27 cellular contexts compared by ENCODE assay signal in genomic region chr5:127227881-127228280, GRCh38.
"Had no signal": no experiment of that assay in that cellular context is flagged by ENCODE, and none has a peak within 500 bp of the region (broad histone marks: within the 10 kb centered on the region; RNA-seq: fewer than 3 reads in every experiment).

No MANE protein-coding gene starts in this region.

- H3K27me3 ChIP-seq: adrenal gland, esophagus muscularis mucosa, right atrium auricular region, vagina had no signal

- H3K79me2 ChIP-seq: parathyroid adenoma had no signal

- H3K4me3 ChIP-seq: esophagus muscularis mucosa, psoas muscle, right atrium auricular region, smooth muscle cell, vagina had no signal

- H3K27ac ChIP-seq: adrenal gland, esophagus muscularis mucosa, parathyroid adenoma, psoas muscle, right atrium auricular region, vagina, VCaP had no signal

- H3K9ac ChIP-seq: parathyroid adenoma had no signal

- ATAC-seq: left colon; naive thymus-derived CD4-positive, alpha-beta T cell; psoas muscle; stimulated activated memory B cell treated with anti-CD40 and anti-IgM and Interleukin-4, amounts not matched to agents 10 μg/mL and 1 μg/mL and 100 μg/mL, for 72 hours; stimulated activated naive CD8-positive, alpha-beta T cell treated with anti-CD3 and anti-CD28 coated beads, Interleukin-15, amount 100 ng/mL, for 72 hours had no signal

- H3K36me3 ChIP-seq: adrenal gland, esophagus muscularis mucosa, right atrium auricular region, vagina had no signal

- DNase-seq: activated CD4-positive, alpha-beta T cell treated with anti-CD3 and anti-CD28 coated beads for 4 hours; activated CD4-positive, alpha-beta T cell treated with anti-CD3 and anti-CD28 coated beads, Interleukin-2, amount 50 U/mL, for 48 hours; activated CD8-positive, alpha-beta memory T cell treated with anti-CD3 and anti-CD28 coated beads for 24 hours; activated effector memory CD4-positive, alpha-beta T cell treated with Interleukin-2 at 50 U/mL for 16 hours; activated naive CD4-positive, alpha-beta T cell treated with anti-CD3 and anti-CD28 coated beads for 36 hours; activated naive CD8-positive, alpha-beta T cell treated with anti-CD3 and anti-CD28 coated beads for 36 hours; adrenal gland; aorta; head of caudate nucleus; hippocampal formation; kidney; left colon; mammary epithelial cell; naive thymus-derived CD4-positive, alpha-beta T cell; psoas muscle; stimulated activated CD4-positive, alpha-beta T cell treated with anti-CD3 and anti-CD28 coated beads, Interleukin-1b, Interleukin-23, amount 100 ng/mL, for 48 hours; stimulated activated CD4-positive, alpha-beta T cell treated with anti-CD3 and anti-CD28 coated beads, Interleukin-4, amount 100 ng/mL, for 4 hours; stimulated activated CD8-positive, alpha-beta memory T cell treated with anti-CD3 and anti-CD28 coated beads, Interleukin-4, amount 100 ng/mL, for 48 hours; stimulated activated naive CD8-positive, alpha-beta T cell treated with anti-CD3 and anti-CD28 coated beads, Interleukin-15, amount 100 ng/mL, for 72 hours; substantia nigra had no signal

- H3K4me1 ChIP-seq: right atrium auricular region, vagina had no signal
